23 cellular contexts compared by ENCODE assay signal in the genomic region with DNA sequence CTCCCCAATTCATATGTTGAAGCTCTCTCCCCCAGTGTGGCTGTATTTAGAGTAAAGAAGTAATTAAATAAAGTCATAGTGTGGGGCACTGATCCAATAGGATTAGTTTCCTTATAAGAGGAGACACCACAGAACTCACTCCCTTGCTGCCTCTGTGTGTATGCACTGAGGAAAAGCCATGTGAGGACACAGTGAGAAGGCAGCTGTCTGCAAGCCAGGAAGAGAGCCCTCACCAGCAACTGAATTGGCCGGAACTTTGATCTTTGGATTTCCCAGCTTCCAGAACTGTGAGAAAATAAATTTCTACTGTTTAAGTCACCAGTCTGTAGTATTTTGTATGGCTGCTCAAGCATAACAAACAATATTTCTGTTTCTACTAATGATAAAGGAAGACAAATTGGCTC.
DNase-seq lines count a peak whose midpoint lies in the region; ATAC-seq, FAIRE-seq and TF ChIP-seq lines count a peak whose summit lies in the region.
"Had no signal": no experiment of that assay in that cellular context is flagged by ENCODE, and none has a peak within 500 bp of the region (broad histone marks: within the 10 kb centered on the region; RNA-seq: fewer than 3 reads in every experiment).

No MANE protein-coding gene starts in this region.

- H3K4me2 ChIP-seq in keratinocyte (ENCODE audit: control insufficient read depth, extremely low read depth, insufficient read depth, low read depth, low read length), result no peak overlapping the region

- peak; percentile 63 for FAIRE-seq in keratinocyte (lab: Jason Lieb, UNC)

- peak overlapping the region; percentile 80 for H3K27ac ChIP-seq in keratinocyte (ENCODE audit: control insufficient read depth, insufficient read depth, low read length)
- H3K27ac ChIP-seq in upper lobe of left lung, result no peak overlapping the region
- H3K27ac ChIP-seq: sigmoid colon, SK-N-MC had no signal

- no peak overlapping the region for H3K4me3 ChIP-seq in cardiac fibroblast (replicated peaks in 1 of 2; ENCODE audit: low read depth in 2 of 2, low read length in 2 of 2)
- no peak overlapping the region for H3K4me3 ChIP-seq in keratinocyte (ENCODE audit: control insufficient read depth in 2 of 3, extremely low read depth in 1 of 3, insufficient read depth in 2 of 3, low read depth in 1 of 3, low read length in 3 of 3)
- no peak overlapping the region for H3K4me3 ChIP-seq in upper lobe of left lung
- H3K4me3 ChIP-seq: sigmoid colon, SK-N-MC had no signal

- H3K9me3 ChIP-seq in keratinocyte (ENCODE audit: control insufficient read depth, low read depth, low read length) (no peaks in the 10 kb centered on the region), upper lobe of left lung (no peaks in the 10 kb centered on the region)
- H3K9me3 ChIP-seq: sigmoid colon had no signal

- no peaks in the 10 kb centered on the region for H3K9me1 ChIP-seq in keratinocyte (ENCODE audit: control insufficient read depth, extremely low read depth, insufficient read depth, low read length)

- peak overlapping the region; percentile 32 for H2AFZ ChIP-seq in keratinocyte (ENCODE audit: control insufficient read depth, low read length)

- H3K36me3 ChIP-seq in keratinocyte (ENCODE audit: control insufficient read depth in 2 of 2, extremely low read depth in 1 of 2, insufficient read depth in 2 of 2, low read length in 2 of 2) (no peaks in the 10 kb centered on the region), upper lobe of left lung (no peaks in the 10 kb centered on the region)
- H3K36me3 ChIP-seq: sigmoid colon had no signal

- H3K4me1 ChIP-seq in keratinocyte (ENCODE audit: control insufficient read depth, extremely low read depth, insufficient read depth, low read length) (peaks cover 43% of the 10 kb centered on the region), upper lobe of left lung (peaks cover 0 to 4% (median under 1%) of the 10 kb centered on the region in 4 donors)
- H3K4me1 ChIP-seq: sigmoid colon had no signal

- no peaks in the 10 kb centered on the region for H3K79me2 ChIP-seq in keratinocyte (ENCODE audit: control insufficient read depth, insufficient read depth, low read length)

- ATAC-seq in GM19035 (IDR thresholded peaks at IDR 0.05; ENCODE audit: unreplicated experiment), result no peak
- no peak for ATAC-seq in upper lobe of left lung (ENCODE audit: low FRiP score in 2 of 2)
- ATAC-seq: activated T-cell treated with anti-CD3 and anti-CD28 coated beads, Interleukin-2, amount 50 U/mL, for 4 hours had no signal

- H3K27me3 ChIP-seq in keratinocyte (ENCODE audit: control insufficient read depth, extremely low read depth, insufficient read depth, low read length) (no peaks in the 10 kb centered on the region), upper lobe of left lung (no peaks in the 10 kb centered on the region)
- H3K27me3 ChIP-seq: sigmoid colon had no signal

- TF ChIP-seq POLR2A in upper lobe of left lung (IDR thresholded peaks at IDR 0.05), result no peak

- no peak overlapping the region for H3K9ac ChIP-seq in keratinocyte (ENCODE audit: control insufficient read depth, extremely low read depth, insufficient read depth, low read length)

- WGBS in upper lobe of left lung, 2 donors, result 69 to 88% methylated on average over 1 of the region's 1 CpG

- no peak for TF ChIP-seq EP300 in upper lobe of left lung (IDR thresholded peaks at IDR 0.05)

- H4K20me1 ChIP-seq in keratinocyte (ENCODE audit: control insufficient read depth, extremely low read depth, insufficient read depth, low read length), result no peaks in the 10 kb centered on the region

- TF ChIP-seq CTCF in cardiac fibroblast (IDR thresholded peaks at IDR 0.05; ENCODE audit: low read depth, low read length) (no peak), keratinocyte (optimal IDR thresholded peaks at IDR 0.05 in 1 of 3, IDR thresholded peaks at IDR 0.05 in 1 of 3, conservative IDR thresholded peaks at IDR 0.05 in 1 of 3; ENCODE audit: extremely low read depth in 1 of 3, insufficient read depth in 2 of 3, low read length in 3 of 3) (no peak), upper lobe of left lung (IDR thresholded peaks at IDR 0.05) (no peak)

- DNase-seq in DMS 273 (lab: John Stamatoyannopoulos, UW; ENCODE audit: unreplicated experiment) (peak; percentile 86), MV-4-11 (lab: John Stamatoyannopoulos, UW) (peak; percentile 42), cardiac fibroblast (ENCODE audit: low read depth in 2 of 2) (peak; percentile 35 to 74), keratinocyte (ENCODE audit: low read depth, low spot score) (no peak), upper lobe of left lung (no peak), germinal center (ENCODE audit: low spot score) (no peak)
- no peak for DNase-seq in NK-92 treated with Interleukin-12 subunit alpha and Interleukin-12 subunit beta, amount 100 ng/mL, for 24 hours (lab: John Stamatoyannopoulos, UW)
- DNase-seq: activated CD4-positive, alpha-beta memory T cell treated with anti-CD3 and anti-CD28 coated beads, Interleukin-2, amount 10 ng/mL, durations not matched to agents 7 days and 5 days; activated naive CD8-positive, alpha-beta T cell treated with anti-CD3 and anti-CD28 coated beads, Interleukin-2, amount 10 ng/mL, durations not matched to agents 7 days and 5 days; activated T-cell treated with anti-CD3 and anti-CD28 coated beads, Interleukin-2, amount 50 U/mL, for 4 hours; caudate nucleus; CD8-positive, alpha-beta memory T cell; effector memory CD4-positive, alpha-beta T cell; EL; foreskin fibroblast; Karpas-422; mesendoderm; NCI-H1436 treated with DMSO at 0.1 percent for 48 hours; sigmoid colon; stimulated activated CD4-positive, alpha-beta T cell treated with anti-CD3 and anti-CD28 coated beads, Interleukin-2, amount 100 ng/mL, for 48 hours; substantia nigra had no signal

- dilution Hi-C loops in keratinocyte (cut with MboI; ENCODE audit: extremely low pct_ligation_motif_present, low sequenced_read_pairs), result no loop called here

Comparison
In these comparisons a context has a peak if more than half of its experiments do, and no peak if none do; other contexts are left out.
1. DNase-seq: peak in DMS 273 (single experiment), MV-4-11 (single experiment) and cardiac fibroblast (2 of 2); none in keratinocyte (single experiment), upper lobe of left lung (0 of 2), NK-92 treated with Interleukin-12 subunit alpha and Interleukin-12 subunit beta, amount 100 ng/mL, for 24 hours (single experiment) and germinal center (single experiment).